Comparison of ENCODE assay signal across 8 cellular contexts in genomic region chr20:57718490-57719009, GRCh38. TPM values are rescaled to one million over a fixed set of nuclear protein-coding genes. Genes with fewer than 3 reads are reported as not detected.
DNase-seq lines count a peak whose midpoint lies in the region; ATAC-seq and TF ChIP-seq lines count a peak whose summit lies in the region.

No MANE protein-coding gene starts in this region.

- CTCF ChIA-PET in activated B cell treated with CpG ODN at 0.5 μM for 24 hours (lab: Charles Lee): interaction anchor here (0.8 to 1.3 kb wide), 2 partner anchors 8 to 25 kb away, joined by 3 read pairs; partner anchors contain the start of gene PMEPA1

- H3K4me1 Mint-ChIP-seq in activated B cell treated with CpG ODN at 0.5 μM for 24 hours: peaks cover 9% of the 10 kb centered on the region

- H3K27me3 Mint-ChIP-seq in activated B cell treated with CpG ODN at 0.5 μM for 24 hours: peaks cover 2% of the 10 kb centered on the region

- peak overlapping the region in 4 of 21 experiments; percentile 6 to 60 (median 22) for H3K27ac ChIP-seq in skin epidermis

- no peak for TF ChIP-seq CTCF in activated B cell treated with CpG ODN at 0.5 μM for 24 hours (IDR thresholded peaks at IDR 0.05)
- TF ChIP-seq CTCF in cardiac fibroblast (IDR thresholded peaks at IDR 0.05; ENCODE audit: low read depth, low read length): no peak

- peak overlapping the region; percentile 39 to 42 for H3K4me3 ChIP-seq in cardiac fibroblast (replicated peaks in 1 of 2; ENCODE audit: low read depth in 2 of 2, low read length in 2 of 2)
- peak overlapping the region in 6 of 7 experiments; percentile 13 to 26 (median 18) for H3K4me3 ChIP-seq in skin epidermis

- no peaks in the 10 kb centered on the region for H3K9me3 Mint-ChIP-seq in activated B cell treated with CpG ODN at 0.5 μM for 24 hours

- H3K4me3 Mint-ChIP-seq in activated B cell treated with CpG ODN at 0.5 μM for 24 hours: peak overlapping the region; percentile 68

- peak; percentile 82 for ATAC-seq in HG03060 (IDR thresholded peaks at IDR 0.05; ENCODE audit: low read depth, unreplicated experiment)
- peak; percentile 100 for ATAC-seq in activated B cell treated with CpG ODN at 0.5 μM for 24 hours (ENCODE audit: low read depth)

- H3K27ac Mint-ChIP-seq in activated B cell treated with CpG ODN at 0.5 μM for 24 hours: peak overlapping the region; percentile 56

- intact Hi-C loops in activated B cell treated with CpG ODN at 0.5 μM for 24 hours (cut with micrococcal nuclease): loop anchor here (1.0 to 2.0 kb wide), 5 partner anchors 8 to 934 kb away; partner anchors contain the start of gene PMEPA1

- H3K36me3 Mint-ChIP-seq in activated B cell treated with CpG ODN at 0.5 μM for 24 hours (ENCODE audit: low read depth): no peaks in the 10 kb centered on the region

- POLR2A ChIA-PET in activated B cell treated with CpG ODN at 0.5 μM for 24 hours (lab: Charles Lee): interaction anchor here (0.6 to 2.7 kb wide), 8 partner anchors 8 to 98 kb away, joined by 3 to 17 read pairs (median 3); partner anchors contain the start of genes PMEPA1 and ZBP1

- DNase-seq in DMS53 (lab: John Stamatoyannopoulos, UW) (peak; percentile 17), DMS53 treated with DMSO at 0.1 percent for 48 hours (lab: John Stamatoyannopoulos, UW; ENCODE audit: unreplicated experiment) (no peak), NCI-H2081 treated with DMSO at 0.1 percent for 48 hours (lab: John Stamatoyannopoulos, UW) (peak; percentile 85), activated B cell treated with CpG ODN at 0.5 μM for 24 hours (peak; percentile 85), cardiac fibroblast (ENCODE audit: low read depth in 2 of 2) (peak; percentile 96), iPS-NIHi11 (ENCODE audit: low spot score) (peak; percentile 99)

RNA-seq across cellular contexts. Expression of gene PMEPA1, which starts 8.7 kb away (rescaled TPM):
- total RNA-seq in activated B cell treated with CpG ODN at 0.5 μM for 24 hours: 33.1 and 34.8 TPM in 2 replicates
